8 cellular contexts compared by ENCODE assay signal in the genomic region with DNA sequence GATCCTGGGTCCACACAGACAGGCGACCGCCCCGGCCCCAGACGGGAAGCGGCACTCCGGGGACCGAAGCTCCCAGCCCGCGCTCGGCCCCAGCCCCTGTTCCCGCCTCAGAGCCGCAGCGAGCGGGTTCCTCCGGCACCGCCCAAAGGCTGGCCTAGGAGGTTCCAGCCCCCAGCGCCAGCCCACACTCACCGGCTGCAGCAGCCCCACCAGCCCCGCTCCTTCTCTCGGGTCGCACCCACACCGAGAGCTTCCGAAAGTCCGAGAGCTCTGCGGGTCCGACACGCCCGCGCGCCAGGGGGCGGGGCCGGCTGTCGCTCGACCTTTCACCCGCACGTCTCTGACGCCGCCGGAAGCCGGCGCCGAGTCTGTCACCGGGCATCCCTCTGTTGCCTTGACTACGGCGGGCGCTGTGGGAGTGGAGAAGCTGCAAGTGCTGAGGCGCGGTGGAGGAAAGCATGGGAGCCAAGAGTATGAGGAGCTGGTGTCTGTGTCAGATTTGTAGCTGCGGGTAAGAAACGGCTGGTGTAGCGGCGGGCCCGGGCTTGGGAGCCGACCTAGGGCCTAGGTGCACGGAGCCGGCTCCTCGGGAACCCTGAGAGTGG. TPM values are rescaled to one million over a fixed set of nuclear protein-coding genes. Genes with fewer than 3 reads are reported as not detected.
DNase-seq lines count a peak whose midpoint lies in the region; ATAC-seq and TF ChIP-seq lines count a peak whose summit lies in the region.

A gene (minus strand): TSS at position 313 of the 605 bp plus-strand sequence. CDS start 956 bp downstream, outside the sequence.
A gene with protein sequence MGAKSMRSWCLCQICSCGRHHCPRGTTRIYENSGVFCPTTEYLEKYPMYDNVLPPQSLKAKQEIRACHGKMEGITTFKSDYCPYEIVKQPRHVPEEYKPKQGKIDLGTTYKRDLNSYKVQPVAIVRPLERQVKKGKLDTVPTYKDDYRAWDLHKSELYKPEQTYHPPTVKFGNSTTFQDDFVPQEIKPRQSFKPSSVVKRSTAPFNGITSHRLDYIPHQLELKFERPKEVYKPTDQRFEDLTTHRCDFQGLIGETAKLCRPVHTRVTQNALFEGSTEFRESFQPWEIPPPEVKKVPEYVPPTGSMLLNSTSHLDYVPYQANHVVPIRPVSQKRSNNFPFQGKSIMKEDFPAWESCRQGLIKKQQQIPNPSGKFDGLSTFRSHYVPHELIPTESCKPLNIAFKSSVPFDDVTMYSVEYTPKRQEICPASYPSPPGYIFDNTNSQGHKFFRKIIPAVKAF (plus strand): TSS at position 397 of the 605 bp plus-strand sequence. CDS start 62 bp downstream, at position 459.

- H3K9ac ChIP-seq in fibroblast of lung (ENCODE audit: insufficient read depth, low read length) = peak within 1 kb of the TSS; percentile 77

- H3K4me3 Mint-ChIP-seq in activated T-helper 1 cell treated with anti-CD3 and anti-CD28 coated beads, Interleukin-12 subunit alpha, Interleukin-12 subunit beta, Interleukin-2, Interleukin-4 antibody, amounts not matched to agents 30 ng/mL and 10 ng/mL and 1 ng/mL, durations not matched to agents 14 hours and 24 hours and 36 hours = peak within 1 kb of the TSS; percentile 96
- H3K4me3 Mint-ChIP-seq in naive thymus-derived CD4-positive, alpha-beta T cell = peak within 1 kb of the TSS; percentile 86 to 99 (median 96)
- H3K4me3 Mint-ChIP-seq in stimulated activated naive B cell treated with anti-CD40 and anti-IgM and Interleukin-4, amounts not matched to agents 10 μg/mL and 1 μg/mL and 100 μg/mL, for 72 hours = peak within 1 kb of the TSS; percentile 95 to 96

- H3K4me3 ChIP-seq in Peyer's patch (peak within 1 kb of the TSS; percentile 76 to 94 (median 89)), fibroblast of lung (replicated peaks in 1 of 4; ENCODE audit: control extremely low read depth in 1 of 4, insufficient read depth in 1 of 4, low read depth in 3 of 4, low read length in 4 of 4) (peak within 1 kb of the TSS; percentile 82 to 94 (median 86))
- peak within 1 kb of the TSS; percentile 67 for H3K4me3 ChIP-seq in naive thymus-derived CD4-positive, alpha-beta T cell (ENCODE audit: low read length)

- POLR2A ChIA-PET in naive thymus-derived CD4-positive, alpha-beta T cell (lab: Charles Lee) = no interaction called here

- H3K27ac ChIP-seq in Peyer's patch = peak within 1 kb of the TSS; percentile 77 to 92 (median 84)
- H3K27ac ChIP-seq in fibroblast of lung (ENCODE audit: insufficient read depth, low read length) = peak within 1 kb of the TSS; percentile 57
- peak within 1 kb of the TSS; percentile 57 for H3K27ac ChIP-seq in naive thymus-derived CD4-positive, alpha-beta T cell (ENCODE audit: low read depth, low read length)

- CTCF ChIA-PET in naive thymus-derived CD4-positive, alpha-beta T cell (lab: Charles Lee) = interaction anchor here (0.6 kb wide), 1 partner anchor 47 kb away, joined by 3 read pairs; no protein-coding TSS in a partner anchor

- peaks cover 12% of the 10 kb centered on the region for H3K36me3 Mint-ChIP-seq in activated T-helper 1 cell treated with anti-CD3 and anti-CD28 coated beads, Interleukin-12 subunit alpha, Interleukin-12 subunit beta, Interleukin-2, Interleukin-4 antibody, amounts not matched to agents 30 ng/mL and 10 ng/mL and 1 ng/mL, durations not matched to agents 14 hours and 24 hours and 36 hours (ENCODE audit: low read depth)
- peaks cover 2 to 20% (median 13%) of the 10 kb centered on the region in 5 donors for H3K36me3 Mint-ChIP-seq in naive thymus-derived CD4-positive, alpha-beta T cell
- peaks cover 12 to 20% of the 10 kb centered on the region in 2 donors for H3K36me3 Mint-ChIP-seq in stimulated activated naive B cell treated with anti-CD40 and anti-IgM and Interleukin-4, amounts not matched to agents 10 μg/mL and 1 μg/mL and 100 μg/mL, for 72 hours

- intact Hi-C loops in activated T-helper 1 cell treated with anti-CD3 and anti-CD28 coated beads, Interleukin-12 subunit alpha, Interleukin-12 subunit beta, Interleukin-2, Interleukin-4 antibody, amounts not matched to agents 30 ng/mL and 10 ng/mL and 1 ng/mL, durations not matched to agents 14 hours and 24 hours and 36 hours (cut with micrococcal nuclease) = loop anchor here (1.0 to 10.0 kb wide), 4 partner anchors 216 to 940 kb away; a partner anchor contains a TSS
- intact Hi-C loops in naive thymus-derived CD4-positive, alpha-beta T cell (cut with micrococcal nuclease) = loop anchor here (1.0 to 5.0 kb wide), 2 partner anchors 215 to 278 kb away; a partner anchor contains a TSS

- no peaks in the 10 kb centered on the region for H3K27me3 ChIP-seq in Peyer's patch
- H3K27me3 ChIP-seq in fibroblast of lung (ENCODE audit: control insufficient read depth, insufficient read depth, low read length) = no peaks in the 10 kb centered on the region
- H3K27me3 ChIP-seq in naive thymus-derived CD4-positive, alpha-beta T cell (ENCODE audit: control insufficient read depth in 2 of 2, insufficient read depth in 2 of 2, low read length in 2 of 2) = no peaks in the 10 kb centered on the region

- peak; percentile 98 for ATAC-seq in GM21723 (IDR thresholded peaks at IDR 0.05; ENCODE audit: unreplicated experiment)
- peak; percentile 98 for ATAC-seq in naive thymus-derived CD4-positive, alpha-beta T cell
- ATAC-seq in stimulated activated naive B cell treated with anti-CD40 and anti-IgM and Interleukin-4, amounts not matched to agents 10 μg/mL and 1 μg/mL and 100 μg/mL, for 72 hours (replicated peaks) = peak; percentile 95 to 97

- H3K27ac Mint-ChIP-seq in activated T-helper 1 cell treated with anti-CD3 and anti-CD28 coated beads, Interleukin-12 subunit alpha, Interleukin-12 subunit beta, Interleukin-2, Interleukin-4 antibody, amounts not matched to agents 30 ng/mL and 10 ng/mL and 1 ng/mL, durations not matched to agents 14 hours and 24 hours and 36 hours = peak within 1 kb of the TSS; percentile 95
- peak within 1 kb of the TSS; percentile 40 to 92 (median 89) for H3K27ac Mint-ChIP-seq in naive thymus-derived CD4-positive, alpha-beta T cell
- H3K27ac Mint-ChIP-seq in stimulated activated naive B cell treated with anti-CD40 and anti-IgM and Interleukin-4, amounts not matched to agents 10 μg/mL and 1 μg/mL and 100 μg/mL, for 72 hours = peak within 1 kb of the TSS; percentile 90

- H3K9me3 Mint-ChIP-seq in activated T-helper 1 cell treated with anti-CD3 and anti-CD28 coated beads, Interleukin-12 subunit alpha, Interleukin-12 subunit beta, Interleukin-2, Interleukin-4 antibody, amounts not matched to agents 30 ng/mL and 10 ng/mL and 1 ng/mL, durations not matched to agents 14 hours and 24 hours and 36 hours = no peaks in the 10 kb centered on the region
- H3K9me3 Mint-ChIP-seq in naive thymus-derived CD4-positive, alpha-beta T cell = no peaks in the 10 kb centered on the region
- H3K9me3 Mint-ChIP-seq in stimulated activated naive B cell treated with anti-CD40 and anti-IgM and Interleukin-4, amounts not matched to agents 10 μg/mL and 1 μg/mL and 100 μg/mL, for 72 hours = no peaks in the 10 kb centered on the region

- H3K27me3 Mint-ChIP-seq in activated T-helper 1 cell treated with anti-CD3 and anti-CD28 coated beads, Interleukin-12 subunit alpha, Interleukin-12 subunit beta, Interleukin-2, Interleukin-4 antibody, amounts not matched to agents 30 ng/mL and 10 ng/mL and 1 ng/mL, durations not matched to agents 14 hours and 24 hours and 36 hours (ENCODE audit: insufficient read depth) = no peaks in the 10 kb centered on the region
- peaks cover 0 to 3% (median 0%) of the 10 kb centered on the region in 5 donors for H3K27me3 Mint-ChIP-seq in naive thymus-derived CD4-positive, alpha-beta T cell
- H3K27me3 Mint-ChIP-seq in stimulated activated naive B cell treated with anti-CD40 and anti-IgM and Interleukin-4, amounts not matched to agents 10 μg/mL and 1 μg/mL and 100 μg/mL, for 72 hours = no peaks in the 10 kb centered on the region

- H3K36me3 ChIP-seq in Peyer's patch (peaks cover 0 to 12% (median 0%) of the 10 kb centered on the region in 3 donors), fibroblast of lung (ENCODE audit: control insufficient read depth, insufficient read depth, low read length) (no peaks in the 10 kb centered on the region)
- H3K36me3 ChIP-seq in naive thymus-derived CD4-positive, alpha-beta T cell (ENCODE audit: control insufficient read depth in 2 of 3, insufficient read depth in 3 of 3, low read length in 3 of 3) = peaks cover 0 to 4% (median 0%) of the 10 kb centered on the region in 3 experiments

- peak; percentile 67 for DNase-seq in DMS79 (lab: John Stamatoyannopoulos, UW)
- DNase-seq in KBM-7 = peak; percentile 99
- peak; percentile 95 to 97 (median 97) for DNase-seq in Peyer's patch
- peak; percentile 91 for DNase-seq in activated T-helper 1 cell treated with anti-CD3 and anti-CD28 coated beads, Interleukin-12 subunit alpha, Interleukin-12 subunit beta, Interleukin-2, Interleukin-4 antibody, amounts not matched to agents 30 ng/mL and 10 ng/mL and 1 ng/mL, durations not matched to agents 14 hours and 24 hours and 36 hours (ENCODE audit: low spot score)
- peak; percentile 81 to 86 for DNase-seq in fibroblast of lung (ENCODE audit: low read depth in 2 of 2)
- DNase-seq in naive thymus-derived CD4-positive, alpha-beta T cell = peak; percentile 83 to 94 (median 88)
- peak; percentile 92 for DNase-seq in stimulated activated naive B cell treated with anti-CD40 and anti-IgM and Interleukin-4, amounts not matched to agents 10 μg/mL and 1 μg/mL and 100 μg/mL, for 72 hours

- in situ Hi-C loops in KBM-7 (cut with MboI; ENCODE audit: low pct_unique_long_range_greater_than_20kb, low sequenced_read_pairs) = no loop called here

- peak within 1 kb of the TSS; percentile 73 for H2AFZ ChIP-seq in fibroblast of lung (ENCODE audit: low read length)

- TF ChIP-seq CTCF in Peyer's patch (IDR thresholded peaks at IDR 0.05) (no peak), fibroblast of lung (conservative IDR thresholded peaks at IDR 0.05 in 1 of 2, IDR thresholded peaks at IDR 0.05 in 1 of 2; ENCODE audit: low read depth in 1 of 2, low read length in 2 of 2) (no peak)

- H3K9me3 ChIP-seq in Peyer's patch = no peaks in the 10 kb centered on the region
- H3K9me3 ChIP-seq in fibroblast of lung (ENCODE audit: control insufficient read depth, insufficient read depth, low read depth, low read length) = no peaks in the 10 kb centered on the region
- H3K9me3 ChIP-seq in naive thymus-derived CD4-positive, alpha-beta T cell (ENCODE audit: control insufficient read depth in 2 of 3, low read length in 3 of 3) = no peaks in the 10 kb centered on the region

- H3K4me1 ChIP-seq in Peyer's patch (peaks cover 0 to 25% (median 0%) of the 10 kb centered on the region in 4 donors), fibroblast of lung (ENCODE audit: control insufficient read depth, extremely low read depth, insufficient read depth, low read length) (peaks cover 7% of the 10 kb centered on the region)
- H3K4me1 ChIP-seq in naive thymus-derived CD4-positive, alpha-beta T cell (ENCODE audit: control insufficient read depth in 2 of 2, insufficient read depth in 2 of 2, low read length in 2 of 2) = peaks cover 8 to 16% of the 10 kb centered on the region in 2 donors

- peaks cover 11% of the 10 kb centered on the region for H3K79me2 ChIP-seq in fibroblast of lung (ENCODE audit: control insufficient read depth, insufficient read depth, low read length)

- peak; percentile 41 to 61 for TF ChIP-seq POLR2A in Peyer's patch (IDR thresholded peaks at IDR 0.05)

- H3K4me1 Mint-ChIP-seq in activated T-helper 1 cell treated with anti-CD3 and anti-CD28 coated beads, Interleukin-12 subunit alpha, Interleukin-12 subunit beta, Interleukin-2, Interleukin-4 antibody, amounts not matched to agents 30 ng/mL and 10 ng/mL and 1 ng/mL, durations not matched to agents 14 hours and 24 hours and 36 hours (ENCODE audit: low read depth) = peaks cover 27% of the 10 kb centered on the region
- peaks cover 22 to 53% (median 34%) of the 10 kb centered on the region in 7 donors for H3K4me1 Mint-ChIP-seq in naive thymus-derived CD4-positive, alpha-beta T cell
- peaks cover 26 to 48% of the 10 kb centered on the region in 2 donors for H3K4me1 Mint-ChIP-seq in stimulated activated naive B cell treated with anti-CD40 and anti-IgM and Interleukin-4, amounts not matched to agents 10 μg/mL and 1 μg/mL and 100 μg/mL, for 72 hours

- peak within 1 kb of the TSS; percentile 80 for H3K4me2 ChIP-seq in fibroblast of lung (ENCODE audit: extremely low read depth, insufficient read depth, low read length)

- H4K20me1 ChIP-seq in fibroblast of lung (ENCODE audit: control insufficient read depth, extremely low read depth, insufficient read depth, low read length) = no peaks in the 10 kb centered on the region

RNA-seq across cellular contexts. Expression of the first gene that starts in this region (rescaled TPM):
- total RNA-seq in Peyer's patch = 10 to 100 TPM; 32.2 to 43.9 (median 40.0) TPM
- 25.2 and 25.6 TPM in 2 replicates for total RNA-seq in activated T-helper 1 cell treated with anti-CD3 and anti-CD28 coated beads, Interleukin-12 subunit alpha, Interleukin-12 subunit beta, Interleukin-2, Interleukin-4 antibody, amounts not matched to agents 30 ng/mL and 10 ng/mL and 1 ng/mL, durations not matched to agents 14 hours and 24 hours and 36 hours
- 21.8 and 29.9 TPM in 2 replicates for total RNA-seq in fibroblast of lung
- polyA plus RNA-seq in fibroblast of lung = 19.1 and 22.5 TPM in 2 replicates
- polyA plus RNA-seq in fibroblast of lung (2012) = 12.2 and 14.3 TPM in 2 replicates
- polyA minus RNA-seq in fibroblast of lung (ENCODE audit: low replicate concordance) = 10.7 and 17.4 TPM in 2 replicates
- 10 to 100 TPM in 4 of 5 experiments, 1 to 10 TPM in 1; 9.9 to 27.5 (median 16.6) TPM for total RNA-seq in naive thymus-derived CD4-positive, alpha-beta T cell
- polyA plus RNA-seq in naive thymus-derived CD4-positive, alpha-beta T cell = 10 to 100 TPM; 14.1 to 21.2 TPM

RNA-seq across cellular contexts. Expression of the second gene that starts in this region (rescaled TPM):
- total RNA-seq in Peyer's patch = 1 to 10 TPM in 1 of 4 donors, not detected in 3; 5.0 TPM
- 0.54 and 0.57 TPM in 2 replicates for total RNA-seq in activated T-helper 1 cell treated with anti-CD3 and anti-CD28 coated beads, Interleukin-12 subunit alpha, Interleukin-12 subunit beta, Interleukin-2, Interleukin-4 antibody, amounts not matched to agents 30 ng/mL and 10 ng/mL and 1 ng/mL, durations not matched to agents 14 hours and 24 hours and 36 hours
- 0.66 and 1.8 TPM in 2 replicates for total RNA-seq in fibroblast of lung
- 0.36 and 0.58 TPM in 2 replicates for polyA plus RNA-seq in fibroblast of lung
- polyA plus RNA-seq in fibroblast of lung (2012) = 0.32 and 0.71 TPM in 2 replicates
- polyA minus RNA-seq in fibroblast of lung (ENCODE audit: low replicate concordance) = not detected in 2 replicates
- total RNA-seq in naive thymus-derived CD4-positive, alpha-beta T cell = 1 to 10 TPM in 4 of 5 experiments, not detected in 1; 1.1 to 6.4 (median 2.5) TPM
- under 1 TPM in 1 of 2 donors, not detected in 1; 0.25 TPM for polyA plus RNA-seq in naive thymus-derived CD4-positive, alpha-beta T cell

Comparison
In these comparisons a context has a peak if more than half of its experiments do, and no peak if none do; other contexts are left out.
1. Peak in every context shown above with its lines: DNase-seq, ATAC-seq, H3K4me3 ChIP-seq and H3K27ac ChIP-seq.